Comparison of ENCODE assay signal across 27 cellular contexts in the genomic region with DNA sequence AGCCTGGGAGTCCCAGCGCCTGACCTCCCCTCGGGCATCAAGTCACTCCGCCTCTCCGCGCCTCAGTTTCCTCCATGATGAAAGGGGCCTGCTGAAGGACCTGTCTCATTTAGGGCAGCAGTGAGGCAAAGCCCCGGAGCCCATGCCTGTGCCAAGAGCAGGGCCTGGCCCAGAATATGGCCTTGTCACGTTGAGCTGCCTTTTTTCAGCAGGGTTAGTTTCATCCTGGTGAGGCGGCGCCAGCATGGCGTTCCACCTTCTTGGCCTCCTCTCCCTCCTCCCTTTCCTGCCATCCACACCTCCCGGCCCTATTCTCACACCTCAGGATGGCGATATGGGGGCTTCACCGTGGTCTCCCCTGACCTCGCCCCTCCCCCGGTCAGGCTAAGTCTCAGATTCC. TPM values are rescaled to one million over a fixed set of nuclear protein-coding genes. Genes with fewer than 3 reads are reported as not detected.
DNase-seq lines count a peak whose midpoint lies in the region; ATAC-seq, FAIRE-seq and TF ChIP-seq lines count a peak whose summit lies in the region.
"Had no signal": no experiment of that assay in that cellular context is flagged by ENCODE, and none has a peak within 500 bp of the region (broad histone marks: within the 10 kb centered on the region; RNA-seq: fewer than 3 reads in every experiment).

No MANE protein-coding gene starts in this region.

- no peak for TF ChIP-seq EP300 in suprapubic skin (IDR thresholded peaks at IDR 0.05)

- H3K27me3 Mint-ChIP-seq in H9 (ENCODE audit: low read depth) (no peaks in the 10 kb centered on the region), astrocyte (ENCODE audit: low read depth, unreplicated experiment) (no peaks in the 10 kb centered on the region), nephron progenitor cell (ENCODE audit: low read depth, poor library complexity) (no peaks in the 10 kb centered on the region)
- H3K27me3 Mint-ChIP-seq: activated B cell treated with CpG ODN at 0.5 μM for 24 hours; activated CD4-positive, alpha-beta memory T cell treated with anti-CD3 and anti-CD28 coated beads, Interleukin-2, amount 10 ng/mL, durations not matched to agents 7 days and 5 days; effector memory CD8-positive, alpha-beta T cell had no signal

- H3K4me1 ChIP-seq in H9 (ENCODE audit: insufficient read depth, low read length) (peaks cover 5% of the 10 kb centered on the region; the same call in 1 of the 2 replicates), astrocyte (ENCODE audit: insufficient read depth, low read length) (peaks cover 17% of the 10 kb centered on the region), suprapubic skin (peaks cover 73% of the 10 kb centered on the region)

- no peaks in the 10 kb centered on the region for H3K79me1 ChIP-seq in H9 (ENCODE audit: insufficient read depth, low read depth, low read length, poor library complexity, severe bottlenecking)

- no peak overlapping the region for H2BK15ac ChIP-seq in H9 (ENCODE audit: low read depth, low read length)

- H3K9me3 Mint-ChIP-seq in H9 (no peaks in the 10 kb centered on the region), astrocyte (ENCODE audit: unreplicated experiment) (no peaks in the 10 kb centered on the region), nephron progenitor cell (peaks cover 4% of the 10 kb centered on the region)
- H3K9me3 Mint-ChIP-seq: activated B cell treated with CpG ODN at 0.5 μM for 24 hours; activated CD4-positive, alpha-beta memory T cell treated with anti-CD3 and anti-CD28 coated beads, Interleukin-2, amount 10 ng/mL, durations not matched to agents 7 days and 5 days; effector memory CD8-positive, alpha-beta T cell; T-helper 2 cell treated with Interferon-gamma antibody and Interleukin-4, amounts not matched to agents 5 μg/mL and 100 μg/mL, for 36 hours had no signal

- H3K79me2 ChIP-seq in H9 (ENCODE audit: insufficient read depth, low read length) (peaks cover 4% of the 10 kb centered on the region; the same call in 1 of the 2 replicates), astrocyte (ENCODE audit: insufficient read depth, low read length) (peaks cover 68% of the 10 kb centered on the region)

- H3K4ac ChIP-seq in H9 (ENCODE audit: low read depth, low read length): no peak overlapping the region

- H3K27me3 ChIP-seq in H9 (ENCODE audit: insufficient read depth, low read length) (no peaks in the 10 kb centered on the region), astrocyte (ENCODE audit: insufficient read depth, low read length) (no peaks in the 10 kb centered on the region), suprapubic skin (no peaks in the 10 kb centered on the region)
- H3K27me3 ChIP-seq: colonic mucosa, uterus had no signal

- TF ChIP-seq CTCF in H9 (conservative IDR thresholded peaks at IDR 0.05) (no peak), astrocyte (IDR thresholded peaks at IDR 0.05; ENCODE audit: insufficient read depth, low read depth, low read length) (no peak), nephron progenitor cell (IDR thresholded peaks at IDR 0.05) (no peak), suprapubic skin (IDR thresholded peaks at IDR 0.05) (no peak)

- no peak overlapping the region for H2BK120ac ChIP-seq in H9 (ENCODE audit: low read depth, low read length, poor library complexity, severe bottlenecking)

- WGBS in H9 (ENCODE audit: extremely low coverage, insufficient read length, low lambda C conversion rate): no CpG with 5 or more reads among the region's 15 CpGs
- 64% methylated on average over 15 of the region's 15 CpGs for WGBS in suprapubic skin

- H3K9me3 ChIP-seq in H9 (ENCODE audit: control insufficient read depth, low read depth, low read length): no peaks in the 10 kb centered on the region
- H3K9me3 ChIP-seq in astrocyte (ENCODE audit: insufficient read depth, low read depth, low read length): no peaks in the 10 kb centered on the region
- no peaks in the 10 kb centered on the region for H3K9me3 ChIP-seq in suprapubic skin
- H3K9me3 ChIP-seq: colonic mucosa, SK-N-SH, uterus had no signal

- H3K56ac ChIP-seq in H9 (ENCODE audit: insufficient read length, low read depth, low read length): no peak overlapping the region

- DNase-seq in H9 (no peak), astrocyte (ENCODE audit: low read depth) (no peak), nephron progenitor cell (no peak), suprapubic skin (ENCODE audit: low spot score in 2 of 2) (no peak), DMS 273 treated with DMSO at 0.1 percent for 48 hours (lab: John Stamatoyannopoulos, UW) (no peak)
- DNase-seq: activated B cell treated with CpG ODN at 0.5 μM for 24 hours; activated CD4-positive, alpha-beta memory T cell treated with anti-CD3 and anti-CD28 coated beads, Interleukin-2, amount 10 ng/mL, durations not matched to agents 7 days and 5 days; activated effector memory CD4-positive, alpha-beta T cell treated with anti-CD3 and anti-CD28 coated beads, Interleukin-2, amount 50 U/mL, for 16 hours; activated T-cell treated with anti-CD3 and anti-CD28 coated beads for 4 hours; DMS79 treated with DMSO at 0.1 percent for 48 hours; effector memory CD8-positive, alpha-beta T cell; kidney glomerular epithelial cell; mammary epithelial cell; NCI-H1436; NCI-H2107; NCI-H510A; SK-N-SH; uterus had no signal

- H2BK12ac ChIP-seq in H9 (ENCODE audit: insufficient read length, low read depth, low read length): no peak overlapping the region

- no peak overlapping the region; the same call in 1 of the 2 replicates for H3K14ac ChIP-seq in H9 (ENCODE audit: insufficient read depth, low read length)

- H3K4me2 ChIP-seq in H9 (ENCODE audit: insufficient read depth, insufficient read length, low read length): no peak overlapping the region
- H3K4me2 ChIP-seq in astrocyte (ENCODE audit: low read length): no peak overlapping the region
- H3K4me2 ChIP-seq: SK-N-SH had no signal

- no peak overlapping the region for H3K23ac ChIP-seq in H9 (ENCODE audit: insufficient read length, low read depth, low read length)

- no peak overlapping the region for H3K18ac ChIP-seq in H9 (ENCODE audit: insufficient read length, low read depth, low read length)

- no peak for TF ChIP-seq POLR2A in suprapubic skin (IDR thresholded peaks at IDR 0.05)

- H3K27ac ChIP-seq in H9 (ENCODE audit: insufficient read length, low read depth, low read length) (no peak overlapping the region), astrocyte (ENCODE audit: low read depth, low read length) (no peak overlapping the region), suprapubic skin (peak overlapping the region; percentile 75)
- H3K27ac ChIP-seq: colonic mucosa, uterus had no signal

- no peak overlapping the region for H3K4me3 ChIP-seq in astrocyte (ENCODE audit: insufficient read depth, low read depth, low read length)
- H3K4me3 ChIP-seq in suprapubic skin: no peak overlapping the region
- H3K4me3 ChIP-seq: colonic mucosa, uterus had no signal

- peaks cover 2 to 13% (median 6%) of the 10 kb centered on the region in 3 experiments; a peak in 6 of 7 replicates for H3K36me3 Mint-ChIP-seq in H9 (ENCODE audit: insufficient read depth in 1 of 3, low read depth in 3 of 3)
- H3K36me3 Mint-ChIP-seq in astrocyte (ENCODE audit: low read depth, unreplicated experiment): peaks cover 12% of the 10 kb centered on the region
- H3K36me3 Mint-ChIP-seq in nephron progenitor cell (ENCODE audit: low read depth): peaks cover 8% of the 10 kb centered on the region

- H2AK5ac ChIP-seq in H9 (ENCODE audit: insufficient read length, low read length): no peak overlapping the region

- peak overlapping the region in 2 of 3 experiments; percentile 68 to 76; a peak in 2 of 7 replicates for H3K27ac Mint-ChIP-seq in H9
- H3K27ac Mint-ChIP-seq in astrocyte (ENCODE audit: unreplicated experiment): no peak overlapping the region
- H3K27ac Mint-ChIP-seq in nephron progenitor cell: peak overlapping the region; percentile 78
- H3K27ac Mint-ChIP-seq: activated B cell treated with CpG ODN at 0.5 μM for 24 hours; activated CD4-positive, alpha-beta memory T cell treated with anti-CD3 and anti-CD28 coated beads, Interleukin-2, amount 10 ng/mL, durations not matched to agents 7 days and 5 days; T-helper 2 cell treated with Interferon-gamma antibody and Interleukin-4, amounts not matched to agents 5 μg/mL and 100 μg/mL, for 36 hours had no signal

- no peak overlapping the region for H3T11ph ChIP-seq in H9 (ENCODE audit: low read length)

- H2BK20ac ChIP-seq in H9 (ENCODE audit: low read depth, low read length, poor library complexity, severe bottlenecking): no peak overlapping the region

- H4K20me1 ChIP-seq in H9 (ENCODE audit: control insufficient read depth, insufficient read depth, insufficient read length): peaks cover 5% of the 10 kb centered on the region
- peaks cover 73% of the 10 kb centered on the region for H4K20me1 ChIP-seq in astrocyte (ENCODE audit: insufficient read depth, low read length)

- no peak overlapping the region for H4K8ac ChIP-seq in H9 (replicated peaks; ENCODE audit: insufficient read length, low read depth, low read length)

- H4K5ac ChIP-seq in H9 (ENCODE audit: insufficient read length, low read depth, low read length): no peak overlapping the region

- H3K36me3 ChIP-seq in astrocyte (ENCODE audit: insufficient read depth, low read length) (no peaks in the 10 kb centered on the region), suprapubic skin (no peaks in the 10 kb centered on the region)
- H3K36me3 ChIP-seq: colonic mucosa, uterus had no signal

- no peak overlapping the region for H4K91ac ChIP-seq in H9 (ENCODE audit: insufficient read length, low read depth, low read length)

- no peak overlapping the region for H3K9ac ChIP-seq in H9 (ENCODE audit: extremely low read depth, insufficient read length, low read length)
- no peak overlapping the region for H3K9ac ChIP-seq in astrocyte (ENCODE audit: low read length)
- H3K9ac ChIP-seq: SK-N-SH had no signal

- H3K23me2 ChIP-seq in H9 (ENCODE audit: insufficient read length, low read depth, low read length, poor library complexity, severe bottlenecking): peaks cover 2% of the 10 kb centered on the region

- peaks cover 37 to 57% of the 10 kb centered on the region in 2 experiments for H3K4me1 Mint-ChIP-seq in H9
- peaks cover 37% of the 10 kb centered on the region for H3K4me1 Mint-ChIP-seq in astrocyte (ENCODE audit: low read depth, unreplicated experiment)
- H3K4me1 Mint-ChIP-seq in nephron progenitor cell: peaks cover 52% of the 10 kb centered on the region

- no peak overlapping the region for H2AFZ ChIP-seq in H9 (ENCODE audit: low read length)
- H2AFZ ChIP-seq in astrocyte (ENCODE audit: low read depth, low read length): no peak overlapping the region

- ATAC-seq in HG03196 (IDR thresholded peaks at IDR 0.05; ENCODE audit: unreplicated experiment): no peak
- ATAC-seq in GM19324 (IDR thresholded peaks at IDR 0.05; ENCODE audit: low FRiP score, unreplicated experiment): no peak
- ATAC-seq: effector memory CD8-positive, alpha-beta T cell had no signal

- peak overlapping the region in 1 of 2 experiments; percentile 34; a peak in 1 of 5 replicates for H3K4me3 Mint-ChIP-seq in H9
- H3K4me3 Mint-ChIP-seq in astrocyte (ENCODE audit: unreplicated experiment): peak overlapping the region; percentile 31
- no peak overlapping the region for H3K4me3 Mint-ChIP-seq in nephron progenitor cell
- H3K4me3 Mint-ChIP-seq: activated B cell treated with CpG ODN at 0.5 μM for 24 hours; activated CD4-positive, alpha-beta memory T cell treated with anti-CD3 and anti-CD28 coated beads, Interleukin-2, amount 10 ng/mL, durations not matched to agents 7 days and 5 days; effector memory CD8-positive, alpha-beta T cell; T-helper 2 cell treated with Interferon-gamma antibody and Interleukin-4, amounts not matched to agents 5 μg/mL and 100 μg/mL, for 36 hours had no signal

- FAIRE-seq in astrocyte (lab: Jason Lieb, UNC): no peak

- no peak overlapping the region for H2BK5ac ChIP-seq in H9 (ENCODE audit: insufficient read length, low read length)

RNA-seq across cellular contexts. Expression of gene PAK4, which starts 30.2 kb away (rescaled TPM):
- 62.6 and 63.1 TPM in 2 replicates for total RNA-seq in H9 (2021)
- total RNA-seq in astrocyte: 48.0 and 51.1 TPM in 2 replicates
- total RNA-seq in suprapubic skin: 10 to 100 TPM; 20.7 to 25.3 (median 23.6) TPM

RNA-seq across cellular contexts. Expression of gene NCCRP1, which starts 41.0 kb away (rescaled TPM):
- total RNA-seq in H9 (2021) (1.9 and 2.7 TPM in 2 replicates), astrocyte (not detected in 2 replicates), suprapubic skin (100 to 1,000 TPM in 3 of 4 donors, 10 to 100 TPM in 1; 32.7 to 420 (median 277) TPM)
- total RNA-seq: activated B cell treated with CpG ODN at 0.5 μM for 24 hours; activated CD4-positive, alpha-beta memory T cell treated with anti-CD3 and anti-CD28 coated beads, Interleukin-2, amount 10 ng/mL, durations not matched to agents 7 days and 5 days; colonic mucosa; fibroblast of lung; glomerular endothelial cell; osteocyte; right cardiac atrium; uterus had no signal

RNA-seq across cellular contexts. Expression of gene SYCN, which starts 48.3 kb away (rescaled TPM):
- total RNA-seq in H9 (2021) (not detected in 2 replicates), astrocyte (not detected in 2 replicates), suprapubic skin (not detected)
- total RNA-seq: activated B cell treated with CpG ODN at 0.5 μM for 24 hours; activated CD4-positive, alpha-beta memory T cell treated with anti-CD3 and anti-CD28 coated beads, Interleukin-2, amount 10 ng/mL, durations not matched to agents 7 days and 5 days; fibroblast of lung; glomerular endothelial cell; mammary epithelial cell; osteocyte; right cardiac atrium; RPMI7951; uterus had no signal
